29 cellular contexts compared by ENCODE assay signal in the genomic region with DNA sequence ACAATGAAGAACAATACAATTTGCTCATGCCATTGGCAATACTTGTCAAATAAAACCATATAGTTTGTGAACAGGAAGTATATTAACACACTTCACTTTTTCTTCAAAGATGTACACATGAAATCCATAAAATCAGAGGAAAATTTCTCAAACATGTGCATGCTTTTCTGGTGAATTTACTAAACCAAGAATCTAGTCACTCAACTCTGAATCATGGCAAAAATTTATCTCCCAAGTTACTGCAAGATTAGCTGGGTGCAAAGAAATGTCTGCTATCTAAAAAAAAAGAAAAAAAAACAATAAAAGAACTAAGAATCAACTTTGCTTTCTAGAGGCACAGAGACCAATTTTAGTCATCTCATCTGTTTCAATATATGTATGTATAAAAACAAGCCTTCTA.
"Had no signal": no experiment of that assay in that cellular context is flagged by ENCODE, and none has a peak within 500 bp of the region (broad histone marks: within the 10 kb centered on the region; RNA-seq: fewer than 3 reads in every experiment).

No MANE protein-coding gene starts in this region.

- ATAC-seq: activated CD8-positive, alpha-beta T cell treated with anti-CD3 and anti-CD28 coated beads for 36 hours; PC-3; SK-N-SH treated with all-trans-retinoic acid at 6 μM for 48 hours; T-cell; T-helper 17 cell had no signal

- DNase-seq: activated CD4-positive, alpha-beta T cell treated with anti-CD3 and anti-CD28 coated beads, Interleukin-2, amount 10 ng/mL, durations not matched to agents 24 days and 14 days; activated CD4-positive, alpha-beta T cell treated with anti-CD3 and anti-CD28 coated beads, Interleukin-2, amount 50 U/mL, for 4 hours; activated CD8-positive, alpha-beta T cell treated with anti-CD3 and anti-CD28 coated beads for 36 hours; activated gamma-delta T cell; activated naive CD4-positive, alpha-beta T cell treated with Interleukin-2 at 50 U/mL for 16 hours; activated naive CD8-positive, alpha-beta T cell treated with anti-CD3 and anti-CD28 coated beads, Interleukin-2, amount 10 ng/mL, durations not matched to agents 7 days and 5 days; activated T-cell treated with anti-CD3 and anti-CD28 coated beads, Interleukin-2, amount 50 U/mL, for 1 hour; adrenal gland; anterior cingulate cortex; brain microvascular endothelial cell; central memory CD4-positive, alpha-beta T cell; MM.1S; MV-4-11; NCI-H1092; NCI-H1436 treated with DMSO at 0.1 percent for 48 hours; NCI-H1694 treated with DMSO at 0.1 percent for 48 hours; NCI-H2029; NCI-H510A; NCI-H526; NCI-H748 treated with DMSO at 0.1 percent for 48 hours; NK-92 treated with Interleukin-12 subunit alpha and Interleukin-12 subunit beta, amount 100 ng/mL, for 24 hours; PC-3; Peyer's patch; RPMI8226; SHP77 treated with DMSO at 0.1 percent for 48 hours; T-cell; T-helper 17 cell; T-helper 9 cell had no signal
